ENCODE assay signal across 40 cellular contexts in genomic region chr5:72703876-72704275, GRCh38.
"Had no signal": no experiment of that assay in that cellular context is flagged by ENCODE, and none has a peak within 500 bp of the region (broad histone marks: within the 10 kb centered on the region; RNA-seq: fewer than 3 reads in every experiment).

No MANE protein-coding gene starts in this region.

- H3K36me3 Mint-ChIP-seq: activated naive CD4-positive, alpha-beta T cell treated with anti-CD3 and anti-CD28 coated beads, Interleukin-2, amount 10 ng/mL, durations not matched to agents 7 days and 5 days; activated naive CD4-positive, alpha-beta T cell treated with anti-CD3 and anti-CD28 coated beads, Interleukin-2, amount 50 U/mL, for 24 hours; activated naive CD4-positive, alpha-beta T cell treated with anti-CD3 and anti-CD28 coated beads, Interleukin-2, amount 50 U/mL, for 72 hours; activated naive CD8-positive, alpha-beta T cell; activated naive CD8-positive, alpha-beta T cell treated with anti-CD3 and anti-CD28 coated beads for 36 hours; activated naive CD8-positive, alpha-beta T cell treated with anti-CD3 and anti-CD28 coated beads, Interleukin-2, amount 10 ng/mL, durations not matched to agents 7 days and 5 days; brain had no signal

- H3K9me3 Mint-ChIP-seq: activated naive CD4-positive, alpha-beta T cell treated with anti-CD3 and anti-CD28 coated beads for 36 hours; activated naive CD4-positive, alpha-beta T cell treated with anti-CD3 and anti-CD28 coated beads, Interleukin-2, amount 10 ng/mL, durations not matched to agents 7 days and 5 days; activated naive CD4-positive, alpha-beta T cell treated with anti-CD3 and anti-CD28 coated beads, Interleukin-2, amount 50 U/mL, for 24 hours; activated naive CD4-positive, alpha-beta T cell treated with anti-CD3 and anti-CD28 coated beads, Interleukin-2, amount 50 U/mL, for 72 hours; activated naive CD8-positive, alpha-beta T cell treated with anti-CD3 and anti-CD28 coated beads, Interleukin-2, amount 50 U/mL, for 24 hours; activated T-cell treated with anti-CD3 and anti-CD28 coated beads, Interleukin-2, amount 50 U/mL, for 4 hours; activated T-helper 1 cell treated with anti-CD3 and anti-CD28 coated beads, Interleukin-12 subunit alpha, Interleukin-12 subunit beta, Interleukin-2, Interleukin-4 antibody, amounts not matched to agents 30 ng/mL and 10 ng/mL and 1 ng/mL, durations not matched to agents 14 hours and 24 hours and 36 hours; activated T-helper 17 cell treated with anti-CD3 and anti-CD28 coated beads, Interleukin-2, amount 50 U/mL, for 72 hours; activated T-helper 2 cell treated with anti-CD3 and anti-CD28 coated beads, Interferon-gamma antibody, Interleukin-2, Interleukin-4, amounts not matched to agents 10 μg/mL and 5 μg/mL and 100 μg/mL, durations not matched to agents 14 hours and 24 hours and 36 hours; central memory CD8-positive, alpha-beta T cell had no signal

- H3K27ac ChIP-seq: adrenal gland, ascending aorta, body of pancreas, brain microvascular endothelial cell, breast epithelium, cardiac muscle cell had no signal

- DNase-seq: activated effector memory CD4-positive, alpha-beta T cell treated with anti-CD3 and anti-CD28 coated beads, Interleukin-2, amount 50 U/mL, for 16 hours; activated effector memory CD4-positive, alpha-beta T cell treated with Interleukin-2 at 50 U/mL for 16 hours; activated gamma-delta T cell; activated gamma-delta T cell treated with Interleukin-2 at 50 U/mL for 16 hours; activated naive CD4-positive, alpha-beta T cell; activated naive CD4-positive, alpha-beta T cell treated with anti-CD3 and anti-CD28 coated beads for 36 hours; activated naive CD4-positive, alpha-beta T cell treated with anti-CD3 and anti-CD28 coated beads, Interleukin-2, amount 10 ng/mL, durations not matched to agents 7 days and 5 days; activated naive CD4-positive, alpha-beta T cell treated with anti-CD3 and anti-CD28 coated beads, Interleukin-2, amount 50 U/mL, for 16 hours; activated naive CD4-positive, alpha-beta T cell treated with Interleukin-2 at 50 U/mL for 16 hours; activated naive CD8-positive, alpha-beta T cell treated with anti-CD3 and anti-CD28 coated beads for 36 hours; activated naive CD8-positive, alpha-beta T cell treated with anti-CD3 and anti-CD28 coated beads, Interleukin-2, amount 10 ng/mL, durations not matched to agents 7 days and 5 days; activated naive CD8-positive, alpha-beta T cell treated with anti-CD3 and anti-CD28 coated beads, Interleukin-2, amount 50 U/mL, for 24 hours; activated T-cell treated with anti-CD3 and anti-CD28 coated beads, Interleukin-2, amount 50 U/mL, for 1 hour; activated T-cell treated with anti-CD3 and anti-CD28 coated beads, Interleukin-2, amount 50 U/mL, for 24 hours; activated T-cell treated with anti-CD3 and anti-CD28 coated beads, Interleukin-2, amount 50 U/mL, for 4 hours; activated T-cell treated with anti-CD3 and anti-CD28 coated beads, Interleukin-2, amount 50 U/mL, for 48 hours; activated T-cell treated with anti-CD3 and anti-CD28 coated beads, Interleukin-2, amount 50 U/mL, for 72 hours; adrenal gland; amniotic stem cell; amygdala; anterior cingulate cortex; aorta; body of pancreas; brain microvascular endothelial cell; caudate nucleus; central memory CD4-positive, alpha-beta T cell; cerebellar nuclear complex had no signal

- FAIRE-seq: astrocyte, bronchial epithelial cell had no signal

- H3K4me3 ChIP-seq: adrenal gland, ascending aorta, body of pancreas, breast epithelium, cardiac muscle cell had no signal

- H3K4me1 Mint-ChIP-seq: activated naive CD4-positive, alpha-beta T cell treated with anti-CD3 and anti-CD28 coated beads, Interleukin-2, amount 10 ng/mL, durations not matched to agents 7 days and 5 days; activated naive CD4-positive, alpha-beta T cell treated with anti-CD3 and anti-CD28 coated beads, Interleukin-2, amount 50 U/mL, for 24 hours; activated naive CD8-positive, alpha-beta T cell treated with anti-CD3 and anti-CD28 coated beads for 36 hours; activated naive CD8-positive, alpha-beta T cell treated with anti-CD3 and anti-CD28 coated beads, Interleukin-2, amount 10 ng/mL, durations not matched to agents 7 days and 5 days; activated naive CD8-positive, alpha-beta T cell treated with anti-CD3 and anti-CD28 coated beads, Interleukin-2, amount 50 U/mL, for 24 hours; activated T-helper 17 cell treated with anti-CD3 and anti-CD28 coated beads, Interleukin-2, amount 50 U/mL, for 72 hours; brain; central memory CD8-positive, alpha-beta T cell had no signal

- H3K27ac Mint-ChIP-seq: activated naive CD4-positive, alpha-beta T cell treated with anti-CD3 and anti-CD28 coated beads for 36 hours; activated naive CD4-positive, alpha-beta T cell treated with anti-CD3 and anti-CD28 coated beads, Interleukin-2, amount 10 ng/mL, durations not matched to agents 7 days and 5 days; activated naive CD4-positive, alpha-beta T cell treated with anti-CD3 and anti-CD28 coated beads, Interleukin-2, amount 50 U/mL, for 24 hours; activated naive CD8-positive, alpha-beta T cell; activated naive CD8-positive, alpha-beta T cell treated with anti-CD3 and anti-CD28 coated beads for 36 hours; activated naive CD8-positive, alpha-beta T cell treated with anti-CD3 and anti-CD28 coated beads, Interleukin-2, amount 10 ng/mL, durations not matched to agents 7 days and 5 days; activated naive CD8-positive, alpha-beta T cell treated with anti-CD3 and anti-CD28 coated beads, Interleukin-2, amount 50 U/mL, for 24 hours; activated T-cell treated with anti-CD3 and anti-CD28 coated beads, Interleukin-2, amount 50 U/mL, for 24 hours; activated T-cell treated with anti-CD3 and anti-CD28 coated beads, Interleukin-2, amount 50 U/mL, for 72 hours; activated T-helper 1 cell treated with anti-CD3 and anti-CD28 coated beads, Interleukin-12 subunit alpha, Interleukin-12 subunit beta, Interleukin-2, Interleukin-4 antibody, amounts not matched to agents 30 ng/mL and 10 ng/mL and 1 ng/mL, durations not matched to agents 14 hours and 24 hours and 36 hours; activated T-helper 17 cell treated with anti-CD3 and anti-CD28 coated beads, Interleukin-2, amount 50 U/mL, for 72 hours; activated T-helper 2 cell treated with anti-CD3 and anti-CD28 coated beads, Interferon-gamma antibody, Interleukin-2, Interleukin-4, amounts not matched to agents 10 μg/mL and 5 μg/mL and 100 μg/mL, durations not matched to agents 14 hours and 24 hours and 36 hours; brain had no signal

- H3K4me1 ChIP-seq: adrenal gland, ascending aorta, body of pancreas, breast epithelium had no signal

- H3K9me3 ChIP-seq: adrenal gland, ascending aorta, body of pancreas had no signal

- H3K27me3 Mint-ChIP-seq: brain had no signal

- H3K27me3 ChIP-seq: adrenal gland, ascending aorta, body of pancreas, brain microvascular endothelial cell, breast epithelium, cardiac muscle cell had no signal

- H3K4me3 Mint-ChIP-seq: activated naive CD4-positive, alpha-beta T cell treated with anti-CD3 and anti-CD28 coated beads for 36 hours; activated naive CD4-positive, alpha-beta T cell treated with anti-CD3 and anti-CD28 coated beads, Interleukin-2, amount 10 ng/mL, durations not matched to agents 7 days and 5 days; activated naive CD4-positive, alpha-beta T cell treated with anti-CD3 and anti-CD28 coated beads, Interleukin-2, amount 50 U/mL, for 24 hours; activated naive CD8-positive, alpha-beta T cell; activated naive CD8-positive, alpha-beta T cell treated with anti-CD3 and anti-CD28 coated beads for 36 hours; activated naive CD8-positive, alpha-beta T cell treated with anti-CD3 and anti-CD28 coated beads, Interleukin-2, amount 10 ng/mL, durations not matched to agents 7 days and 5 days; activated naive CD8-positive, alpha-beta T cell treated with anti-CD3 and anti-CD28 coated beads, Interleukin-2, amount 50 U/mL, for 24 hours; activated T-cell treated with anti-CD3 and anti-CD28 coated beads, Interleukin-2, amount 50 U/mL, for 24 hours; activated T-cell treated with anti-CD3 and anti-CD28 coated beads, Interleukin-2, amount 50 U/mL, for 4 hours; activated T-cell treated with anti-CD3 and anti-CD28 coated beads, Interleukin-2, amount 50 U/mL, for 72 hours; activated T-helper 1 cell treated with anti-CD3 and anti-CD28 coated beads, Interleukin-12 subunit alpha, Interleukin-12 subunit beta, Interleukin-2, Interleukin-4 antibody, amounts not matched to agents 30 ng/mL and 10 ng/mL and 1 ng/mL, durations not matched to agents 14 hours and 24 hours and 36 hours; activated T-helper 17 cell treated with anti-CD3 and anti-CD28 coated beads, Interleukin-2, amount 50 U/mL, for 72 hours; brain; central memory CD8-positive, alpha-beta T cell had no signal

- H3K36me3 ChIP-seq: adrenal gland, ascending aorta, brain microvascular endothelial cell, breast epithelium, cardiac muscle cell had no signal

- ATAC-seq: activated naive CD8-positive, alpha-beta T cell treated with anti-CD3 and anti-CD28 coated beads, Interleukin-2, amount 50 U/mL, for 24 hours; activated T-cell treated with anti-CD3 and anti-CD28 coated beads, Interleukin-2, amount 50 U/mL, for 4 hours; activated T-helper 17 cell treated with anti-CD3 and anti-CD28 coated beads, Interleukin-2, amount 50 U/mL, for 72 hours; body of pancreas had no signal
